ENCODE assay signal across 14 cellular contexts in genomic region chr11:2434506-2435255, GRCh38. TPM values are rescaled to one million over a fixed set of nuclear protein-coding genes. Genes with fewer than 3 reads are reported as not detected.
DNase-seq lines count a peak whose midpoint lies in the region; ATAC-seq and TF ChIP-seq lines count a peak whose summit lies in the region.
"Had no signal": no experiment of that assay in that cellular context is flagged by ENCODE, and none has a peak within 500 bp of the region (broad histone marks: within the 10 kb centered on the region; RNA-seq: fewer than 3 reads in every experiment).

No MANE protein-coding gene starts in this region.

- H4K91ac ChIP-seq in neuronal stem cell (ENCODE audit: low read depth, low read length, poor library complexity), result peak overlapping the region; percentile 79

- no peak overlapping the region for H3K4me3 Mint-ChIP-seq in activated naive CD8-positive, alpha-beta T cell treated with anti-CD3 and anti-CD28 coated beads, Interleukin-2, amount 10 ng/mL, durations not matched to agents 7 days and 5 days
- no peak overlapping the region for H3K4me3 Mint-ChIP-seq in activated naive CD8-positive, alpha-beta T cell treated with anti-CD3 and anti-CD28 coated beads for 36 hours
- no peak overlapping the region for H3K4me3 Mint-ChIP-seq in glutamatergic neuron (ENCODE audit: unreplicated experiment)
- H3K4me3 Mint-ChIP-seq: GM23338, H9 had no signal

- H3K23ac ChIP-seq in neuronal stem cell (ENCODE audit: low read depth, low read length, poor library complexity), result peak overlapping the region; percentile 88

- no peak for TF ChIP-seq CTCF in glutamatergic neuron (IDR thresholded peaks at IDR 0.05; ENCODE audit: partially characterized antibody, unreplicated experiment)

- H3K18ac ChIP-seq in neuronal stem cell (ENCODE audit: low read length), result peak overlapping the region; percentile 83

- H3K27me3 Mint-ChIP-seq in activated naive CD8-positive, alpha-beta T cell treated with anti-CD3 and anti-CD28 coated beads, Interleukin-2, amount 10 ng/mL, durations not matched to agents 7 days and 5 days, result peaks cover 6% of the 10 kb centered on the region
- no peaks in the 10 kb centered on the region for H3K27me3 Mint-ChIP-seq in activated naive CD8-positive, alpha-beta T cell treated with anti-CD3 and anti-CD28 coated beads for 36 hours
- peaks cover 13% of the 10 kb centered on the region for H3K27me3 Mint-ChIP-seq in glutamatergic neuron (ENCODE audit: unreplicated experiment)

- H4K8ac ChIP-seq in neuronal stem cell (ENCODE audit: low read depth, low read length), result peak overlapping the region; percentile 48

- peak overlapping the region; percentile 81 for H3K4ac ChIP-seq in neuronal stem cell (ENCODE audit: low read length)

- H3K9me3 Mint-ChIP-seq in activated naive CD8-positive, alpha-beta T cell treated with anti-CD3 and anti-CD28 coated beads, Interleukin-2, amount 10 ng/mL, durations not matched to agents 7 days and 5 days, result no peaks in the 10 kb centered on the region
- no peaks in the 10 kb centered on the region for H3K9me3 Mint-ChIP-seq in activated naive CD8-positive, alpha-beta T cell treated with anti-CD3 and anti-CD28 coated beads for 36 hours
- peaks cover 7% of the 10 kb centered on the region for H3K9me3 Mint-ChIP-seq in glutamatergic neuron (ENCODE audit: unreplicated experiment)
- H3K9me3 Mint-ChIP-seq: GM23338, H9 had no signal

- H2BK120ac ChIP-seq in neuronal stem cell (ENCODE audit: low read depth, low read length), result peak overlapping the region; percentile 0

- peak overlapping the region; percentile 2 for H2BK12ac ChIP-seq in neuronal stem cell (ENCODE audit: low read length)

- no peak overlapping the region for H3K27ac Mint-ChIP-seq in activated naive CD8-positive, alpha-beta T cell treated with anti-CD3 and anti-CD28 coated beads, Interleukin-2, amount 10 ng/mL, durations not matched to agents 7 days and 5 days
- H3K27ac Mint-ChIP-seq in activated naive CD8-positive, alpha-beta T cell treated with anti-CD3 and anti-CD28 coated beads for 36 hours, result no peak overlapping the region
- H3K27ac Mint-ChIP-seq in glutamatergic neuron (ENCODE audit: unreplicated experiment), result no peak overlapping the region
- H3K27ac Mint-ChIP-seq: GM23338, H9 had no signal

- H3K79me1 ChIP-seq in neuronal stem cell (ENCODE audit: low read depth, low read length), result no peaks in the 10 kb centered on the region

- no CpG with 5 or more reads among the region's 11 CpGs for whole genome bisulfite sequencing in neuronal stem cell (ENCODE audit: extremely low coverage in 2 of 2, insufficient read length in 2 of 2, insufficient replicate concordance in 1 of 2), 2 donors

- H3K36me3 ChIP-seq in neuronal stem cell (replicated peaks in 1 of 2; ENCODE audit: control insufficient read depth in 2 of 2, insufficient read depth in 2 of 2, low read length in 2 of 2), result peaks cover 0 to 2% of the 10 kb centered on the region in 2 donors
- H3K36me3 ChIP-seq: BLaER1 had no signal

- no peaks in the 10 kb centered on the region for H3K36me3 Mint-ChIP-seq in activated naive CD8-positive, alpha-beta T cell treated with anti-CD3 and anti-CD28 coated beads, Interleukin-2, amount 10 ng/mL, durations not matched to agents 7 days and 5 days
- no peaks in the 10 kb centered on the region for H3K36me3 Mint-ChIP-seq in activated naive CD8-positive, alpha-beta T cell treated with anti-CD3 and anti-CD28 coated beads for 36 hours
- no peaks in the 10 kb centered on the region for H3K36me3 Mint-ChIP-seq in glutamatergic neuron (ENCODE audit: unreplicated experiment)

- peak; percentile 23 for DNase-seq in activated naive CD8-positive, alpha-beta T cell treated with anti-CD3 and anti-CD28 coated beads, Interleukin-2, amount 10 ng/mL, durations not matched to agents 7 days and 5 days
- DNase-seq in activated naive CD8-positive, alpha-beta T cell treated with anti-CD3 and anti-CD28 coated beads for 36 hours, result no peak
- DNase-seq in glutamatergic neuron (peak; percentile 3), neuronal stem cell (ENCODE audit: low spot score) (no peak), GM19240 (ENCODE audit: insufficient read length, low spot score) (no peak), retina (no peak)
- DNase-seq in activated effector memory CD4-positive, alpha-beta T cell treated with Interleukin-2 at 50 U/mL for 16 hours, result no peak
- DNase-seq: 8988T, AML-193, DMS53, GF-D8, H9 had no signal

- peaks cover 0 to 13% (median 7%) of the 10 kb centered on the region in 3 experiments for H3K27me3 ChIP-seq in neuronal stem cell (ENCODE audit: control insufficient read depth in 3 of 3, insufficient read depth in 3 of 3, low read depth in 1 of 3, low read length in 3 of 3)
- H3K27me3 ChIP-seq: BLaER1 had no signal

- H3K4me3 ChIP-seq in neuronal stem cell (ENCODE audit: low read length in 2 of 2), result peak overlapping the region in 1 of 2 donors; percentile 10
- H3K4me3 ChIP-seq: BLaER1, GM23338 had no signal

- no peak overlapping the region for H2AFZ ChIP-seq in neuronal stem cell (ENCODE audit: low read length)
- H2AFZ ChIP-seq: GM23338 had no signal

- no peak overlapping the region for H3K27ac ChIP-seq in neuronal stem cell (replicated peaks; ENCODE audit: low read length)
- H3K27ac ChIP-seq: BLaER1 had no signal

- peak overlapping the region; percentile 63 for H3K9ac ChIP-seq in neuronal stem cell (ENCODE audit: low read depth, low read length, poor library complexity)
- H3K9ac ChIP-seq: BLaER1 had no signal

- ATAC-seq in activated naive CD8-positive, alpha-beta T cell treated with anti-CD3 and anti-CD28 coated beads, Interleukin-2, amount 10 ng/mL, durations not matched to agents 7 days and 5 days (ENCODE audit: low read depth), result no peak
- ATAC-seq: GM23338 had no signal

- no peak overlapping the region for H2BK15ac ChIP-seq in neuronal stem cell (ENCODE audit: low read length)

- peak overlapping the region; percentile 61 for H2AK5ac ChIP-seq in neuronal stem cell (ENCODE audit: low read depth, low read length)

- POLR2A ChIA-PET in activated naive CD8-positive, alpha-beta T cell treated with anti-CD3 and anti-CD28 coated beads, Interleukin-2, amount 10 ng/mL, durations not matched to agents 7 days and 5 days (lab: Charles Lee), result no interaction called here

- H3K9me3 ChIP-seq in neuronal stem cell (replicated peaks in 1 of 2; ENCODE audit: control insufficient read depth in 2 of 2, insufficient read depth in 1 of 2, low read depth in 1 of 2, low read length in 2 of 2), result peaks cover 0 to 13% of the 10 kb centered on the region in 2 donors
- H3K9me3 ChIP-seq: BLaER1 had no signal

- H3K4me1 Mint-ChIP-seq in activated naive CD8-positive, alpha-beta T cell treated with anti-CD3 and anti-CD28 coated beads, Interleukin-2, amount 10 ng/mL, durations not matched to agents 7 days and 5 days, result peaks cover 2% of the 10 kb centered on the region
- H3K4me1 Mint-ChIP-seq in activated naive CD8-positive, alpha-beta T cell treated with anti-CD3 and anti-CD28 coated beads for 36 hours, result no peaks in the 10 kb centered on the region
- no peaks in the 10 kb centered on the region for H3K4me1 Mint-ChIP-seq in glutamatergic neuron (ENCODE audit: low read depth, unreplicated experiment)
- H3K4me1 Mint-ChIP-seq: GM23338, H9 had no signal

- peaks cover 0 to 2% of the 10 kb centered on the region in 2 donors for H3K4me1 ChIP-seq in neuronal stem cell (ENCODE audit: control insufficient read depth in 2 of 2, insufficient read depth in 1 of 2, low read depth in 1 of 2, low read length in 2 of 2)

- no peak overlapping the region for H3K4me2 ChIP-seq in neuronal stem cell (ENCODE audit: insufficient read depth, low read length, poor library complexity, severe bottlenecking)
- H3K4me2 ChIP-seq: BLaER1, GM23338 had no signal

- peak overlapping the region; percentile 97 for H3K14ac ChIP-seq in neuronal stem cell (ENCODE audit: low read length)

- no peak overlapping the region for H2BK5ac ChIP-seq in neuronal stem cell (ENCODE audit: low read length)

RNA-seq across cellular contexts. Expression of gene TRPM5, which starts 9.6 kb away (rescaled TPM):
- total RNA-seq in activated naive CD8-positive, alpha-beta T cell treated with anti-CD3 and anti-CD28 coated beads, Interleukin-2, amount 10 ng/mL, durations not matched to agents 7 days and 5 days, result not detected
- total RNA-seq in activated naive CD8-positive, alpha-beta T cell treated with anti-CD3 and anti-CD28 coated beads for 36 hours, result not detected
- total RNA-seq in glutamatergic neuron (ENCODE audit: unreplicated experiment), result not detected
- 0.01 TPM for polyA plus RNA-seq in neuronal stem cell (2013, experiment 1 of 2)
- polyA plus RNA-seq in neuronal stem cell (2013, experiment 2 of 2), result 0.01 TPM
- total RNA-seq: GM23338 had no signal
- polyA plus RNA-seq: GM23338 had no signal

RNA-seq across cellular contexts. Expression of gene KCNQ1, which starts 10.1 kb away (rescaled TPM):
- 10 to 100 TPM; 24.2 to 26.6 TPM for total RNA-seq in activated naive CD8-positive, alpha-beta T cell treated with anti-CD3 and anti-CD28 coated beads, Interleukin-2, amount 10 ng/mL, durations not matched to agents 7 days and 5 days
- 1 to 10 TPM; 6.7 to 9.6 TPM for total RNA-seq in activated naive CD8-positive, alpha-beta T cell treated with anti-CD3 and anti-CD28 coated beads for 36 hours
- 0.44 TPM for total RNA-seq in glutamatergic neuron (ENCODE audit: unreplicated experiment)
- polyA plus RNA-seq in neuronal stem cell (2013, experiment 1 of 2), result 1.2 TPM
- 1.1 TPM for polyA plus RNA-seq in neuronal stem cell (2013, experiment 2 of 2)

RNA-seq across cellular contexts. Expression of gene TSSC4, which starts 34.1 kb away (rescaled TPM):
- 10 to 100 TPM; 46.8 to 48.2 TPM for total RNA-seq in activated naive CD8-positive, alpha-beta T cell treated with anti-CD3 and anti-CD28 coated beads, Interleukin-2, amount 10 ng/mL, durations not matched to agents 7 days and 5 days
- total RNA-seq in activated naive CD8-positive, alpha-beta T cell treated with anti-CD3 and anti-CD28 coated beads for 36 hours, result 10 to 100 TPM; 46.9 to 54.2 TPM
- 49.7 TPM for total RNA-seq in glutamatergic neuron (ENCODE audit: unreplicated experiment)
- 50.8 TPM for polyA plus RNA-seq in neuronal stem cell (2013, experiment 1 of 2)
- 54.1 TPM for polyA plus RNA-seq in neuronal stem cell (2013, experiment 2 of 2)

RNA-seq across cellular contexts. Expression of gene CD81, which starts 57.6 kb away (rescaled TPM):
- total RNA-seq in activated naive CD8-positive, alpha-beta T cell treated with anti-CD3 and anti-CD28 coated beads, Interleukin-2, amount 10 ng/mL, durations not matched to agents 7 days and 5 days, result 100 to 1,000 TPM; 149 to 154 TPM
- 100 to 1,000 TPM; 132 to 134 TPM for total RNA-seq in activated naive CD8-positive, alpha-beta T cell treated with anti-CD3 and anti-CD28 coated beads for 36 hours
- total RNA-seq in glutamatergic neuron (ENCODE audit: unreplicated experiment), result 347 TPM
- polyA plus RNA-seq in neuronal stem cell (2013, experiment 1 of 2), result 200 TPM
- 195 TPM for polyA plus RNA-seq in neuronal stem cell (2013, experiment 2 of 2)

Comparison
In these comparisons a context has a peak if more than half of its experiments do, and no peak if none do; other contexts are left out.
1. DNase-seq: peak in activated naive CD8-positive, alpha-beta T cell treated with anti-CD3 and anti-CD28 coated beads, Interleukin-2, amount 10 ng/mL, durations not matched to agents 7 days and 5 days (single experiment) and glutamatergic neuron (single experiment); none in activated naive CD8-positive, alpha-beta T cell treated with anti-CD3 and anti-CD28 coated beads for 36 hours (single experiment), neuronal stem cell (single experiment), activated effector memory CD4-positive, alpha-beta T cell treated with Interleukin-2 at 50 U/mL for 16 hours (single experiment), GM19240 (single experiment) and retina (single experiment).